In the genomic region with DNA sequence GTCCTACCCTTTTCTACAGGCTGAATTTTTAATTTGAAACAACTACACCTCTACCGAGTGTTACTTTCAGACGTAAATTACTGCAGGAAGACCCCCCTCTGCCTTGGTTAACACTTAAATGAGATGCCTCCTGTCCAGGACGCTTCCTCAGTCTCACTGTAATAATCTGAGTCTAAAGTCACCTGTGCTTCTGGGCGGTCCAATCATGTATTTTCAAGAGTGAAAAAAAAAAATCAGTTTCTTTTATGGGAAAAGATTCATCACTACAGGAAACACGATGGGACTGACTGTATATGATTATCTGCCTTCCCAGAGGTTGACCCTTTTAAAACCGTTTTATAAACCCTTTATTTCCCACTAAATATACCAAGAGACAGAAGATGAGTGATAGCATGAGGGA, we compare ENCODE assay signal across 8 cellular contexts. TPM values are rescaled to one million over a fixed set of nuclear protein-coding genes. Genes with fewer than 3 reads are reported as not detected.
DNase-seq lines count a peak whose midpoint lies in the region; ATAC-seq and TF ChIP-seq lines count a peak whose summit lies in the region.

No MANE protein-coding gene starts in this region.

- no peaks in the 10 kb centered on the region for H3K27me3 ChIP-seq in adrenal gland
- no peaks in the 10 kb centered on the region for H3K27me3 ChIP-seq in thoracic aorta (replicated peaks; ENCODE audit: insufficient read depth)

- H3K27ac Mint-ChIP-seq in activated T-cell treated with anti-CD3 and anti-CD28 coated beads, Interleukin-2, amount 50 U/mL, for 24 hours = peak overlapping the region; percentile 13

- peaks cover 57% of the 10 kb centered on the region for H3K27me3 Mint-ChIP-seq in activated T-cell treated with anti-CD3 and anti-CD28 coated beads, Interleukin-2, amount 50 U/mL, for 24 hours

- no peaks in the 10 kb centered on the region for H3K9me3 Mint-ChIP-seq in activated T-cell treated with anti-CD3 and anti-CD28 coated beads, Interleukin-2, amount 50 U/mL, for 24 hours

- WGBS in adrenal gland, 4 donors = 9 to 14% (median 10%) methylated on average over 6 of the region's 6 CpGs

- H3K4me1 ChIP-seq in adrenal gland (replicated peaks in 1 of 2) = peaks cover 19 to 31% of the 10 kb centered on the region in 2 donors
- peaks cover 0 to 8% of the 10 kb centered on the region in 2 donors for H3K4me1 ChIP-seq in thoracic aorta (ENCODE audit: control insufficient read depth in 1 of 2, low read depth in 2 of 2)

- TF ChIP-seq CTCF in adrenal gland (IDR thresholded peaks at IDR 0.05) (peak in 1 of 6 experiments; percentile 1), thoracic aorta (IDR thresholded peaks at IDR 0.05) (no peak)

- ATAC-seq in thoracic aorta (ENCODE audit: insufficient number of reproducible peaks, low FRiP score, low read depth) (no peak), GM19324 (IDR thresholded peaks at IDR 0.05; ENCODE audit: low FRiP score, unreplicated experiment) (no peak)

- no peaks in the 10 kb centered on the region for H3K36me3 Mint-ChIP-seq in activated T-cell treated with anti-CD3 and anti-CD28 coated beads, Interleukin-2, amount 50 U/mL, for 24 hours (ENCODE audit: low read depth)

- H3K4me3 ChIP-seq in adrenal gland = peak overlapping the region; percentile 2 to 80 (median 68)
- H3K4me3 ChIP-seq in thoracic aorta = peak overlapping the region; percentile 75

- H3K27ac ChIP-seq in adrenal gland = peak overlapping the region; percentile 95 to 99 (median 96)
- peak overlapping the region in 1 of 2 donors; percentile 20 for H3K27ac ChIP-seq in thoracic aorta
- no peak overlapping the region for H3K27ac ChIP-seq in substantia nigra (ENCODE audit: low read depth, low read length, poor library complexity, severe bottlenecking)

- H3K9me3 ChIP-seq in adrenal gland (replicated peaks in 1 of 3) = no peaks in the 10 kb centered on the region
- H3K9me3 ChIP-seq in thoracic aorta = no peaks in the 10 kb centered on the region

- H3K4me3 Mint-ChIP-seq in activated T-cell treated with anti-CD3 and anti-CD28 coated beads, Interleukin-2, amount 50 U/mL, for 24 hours = peak overlapping the region; percentile 79

- no peak for DNase-seq in activated T-cell treated with anti-CD3 and anti-CD28 coated beads, Interleukin-2, amount 50 U/mL, for 24 hours
- DNase-seq in activated T-cell treated with anti-CD3 and anti-CD28 coated beads, Interleukin-2, amount 50 U/mL, for 48 hours = no peak
- DNase-seq in adrenal gland (peak in 1 of 7 donors; percentile 38), kidney tubule cell (ENCODE audit: low spot score) (peak; percentile 52), thoracic aorta (ENCODE audit: low spot score) (no peak), substantia nigra (lab: John Stamatoyannopoulos, UW) (no peak), H4 (ENCODE audit: low spot score) (no peak)

- H3K36me3 ChIP-seq in adrenal gland (replicated peaks in 1 of 2) (no peaks in the 10 kb centered on the region), thoracic aorta (no peaks in the 10 kb centered on the region)

- peak in 1 of 2 donors; percentile 28 for TF ChIP-seq POLR2A in adrenal gland (IDR thresholded peaks at IDR 0.05)

- peaks cover 42% of the 10 kb centered on the region for H3K4me1 Mint-ChIP-seq in activated T-cell treated with anti-CD3 and anti-CD28 coated beads, Interleukin-2, amount 50 U/mL, for 24 hours (ENCODE audit: low read depth)

- intact Hi-C loops in adrenal gland (cut with DNase I) = no loop called here

RNA-seq across cellular contexts. Expression of a gene that starts 0.8 kb away (rescaled TPM):
- total RNA-seq in adrenal gland (100 to 1,000 TPM; 143 to 370 (median 175) TPM), thoracic aorta (10 to 100 TPM; 31.5 to 56.7 TPM)
- polyA plus RNA-seq in adrenal gland = 100 to 1,000 TPM in 1 of 3 donors, 10 to 100 TPM in 2; 25.7 to 117 (median 26.0) TPM
- 5.2 and 8.3 TPM in 2 replicates for total RNA-seq in H4 (2014; rRNA removed; shearing (Covaris generic))
